16 cellular contexts compared by ENCODE assay signal in genomic region chr16:90097010-90097409, GRCh38. TPM values are rescaled to one million over a fixed set of nuclear protein-coding genes. Genes with fewer than 3 reads are reported as not detected.
"Had no signal": no experiment of that assay in that cellular context is flagged by ENCODE, and none has a peak within 500 bp of the region (broad histone marks: within the 10 kb centered on the region; RNA-seq: fewer than 3 reads in every experiment).

No MANE protein-coding gene starts in this region.

RNA-seq across cellular contexts. Expression of gene PRDM7, which starts 19.9 kb away (rescaled TPM):
- total RNA-seq: activated naive CD4-positive, alpha-beta T cell treated with anti-CD3 and anti-CD28 coated beads, Interleukin-2, amount 50 U/mL, for 72 hours; activated T-cell treated with anti-CD3 and anti-CD28 coated beads, Interleukin-2, amount 50 U/mL, for 72 hours; body of pancreas; cardiac septum; cerebellum; endothelial cell of umbilical vein; esophagus muscularis mucosa; glomerular endothelial cell; heart right ventricle; left ventricle myocardium superior; lung microvascular endothelial cell; mucosa of gallbladder; ovary; sciatic nerve; subcutaneous adipose tissue; thoracic aorta had no signal
